In genomic region chr7:95552010-95552926, GRCh38 we compare ENCODE assay signal across 4 cellular contexts. TPM values are rescaled to one million over a fixed set of nuclear protein-coding genes. Genes with fewer than 3 reads are reported as not detected.
"Had no signal": no experiment of that assay in that cellular context is flagged by ENCODE, and none has a peak within 500 bp of the region (broad histone marks: within the 10 kb centered on the region; RNA-seq: fewer than 3 reads in every experiment).

No MANE protein-coding gene starts in this region.

RNA-seq across cellular contexts. Expression of gene PDK4, which starts 44.0 kb away (rescaled TPM):
- total RNA-seq: smooth muscle cell had no signal
- polyA plus RNA-seq: keratinocyte; naive thymus-derived CD4-positive, alpha-beta T cell; neural cell; smooth muscle cell had no signal
